1 cellular context compared by ENCODE assay signal in the genomic region with DNA sequence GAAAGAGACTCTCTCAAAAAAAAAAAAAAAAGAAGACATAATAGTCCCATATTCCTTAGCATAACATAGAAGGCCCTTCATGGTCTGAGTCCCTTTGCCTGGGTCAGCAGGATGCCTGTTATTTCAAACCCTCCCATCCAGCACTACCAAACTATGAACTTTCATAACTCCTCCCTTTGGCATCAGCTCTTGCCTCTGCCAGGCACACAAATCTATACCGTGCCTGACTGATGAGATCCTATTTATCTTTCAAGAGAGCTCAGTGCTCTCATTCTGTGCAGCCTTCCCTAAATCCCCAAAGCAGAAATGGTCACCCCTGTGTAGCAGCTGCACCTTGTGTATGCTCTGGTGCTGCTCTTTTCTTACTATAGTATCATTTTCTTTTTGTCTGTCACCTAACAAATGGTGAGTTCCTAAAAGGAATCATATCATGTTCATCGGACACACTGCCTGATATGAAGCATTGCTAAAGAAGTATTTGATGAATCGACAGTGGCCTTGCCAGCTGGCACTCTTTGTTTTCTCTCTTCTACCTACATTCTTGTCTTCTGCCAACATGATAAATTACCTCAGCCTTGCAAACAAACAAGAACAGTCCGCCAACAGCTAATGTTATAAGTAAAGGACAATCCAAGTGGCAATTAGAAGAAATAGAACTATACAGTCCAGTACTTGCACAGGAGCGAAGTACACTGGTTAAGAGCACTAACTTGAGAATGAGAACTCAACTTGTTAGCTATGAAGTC.
TF ChIP-seq lines count a peak whose summit lies in the region.

No MANE protein-coding gene starts in this region.

TF ChIP-seq in liver, 16 proteins besides CTCF, POLR2A, EP300 and RAD21 (continued from another document):
- TF ChIP-seq, protein P1, sequence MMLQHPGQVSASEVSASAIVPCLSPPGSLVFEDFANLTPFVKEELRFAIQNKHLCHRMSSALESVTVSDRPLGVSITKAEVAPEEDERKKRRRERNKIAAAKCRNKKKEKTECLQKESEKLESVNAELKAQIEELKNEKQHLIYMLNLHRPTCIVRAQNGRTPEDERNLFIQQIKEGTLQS (IDR thresholded peaks at IDR 0.05): no peak
- TF ChIP-seq SP1 (IDR thresholded peaks at IDR 0.05): no peak
- TF ChIP-seq HNF4A (conservative IDR thresholded peaks at IDR 0.05): peak in 1 of 2 donors; percentile 43
- no peak for TF ChIP-seq FOXA1 (IDR thresholded peaks at IDR 0.05)
- peak in 1 of 2 donors; percentile 5 for TF ChIP-seq EGR1 (IDR thresholded peaks at IDR 0.05; ENCODE audit: low read depth in 2 of 2)
TF ChIP-seq in liver: peak in this region for 10.
